In the genomic region with DNA sequence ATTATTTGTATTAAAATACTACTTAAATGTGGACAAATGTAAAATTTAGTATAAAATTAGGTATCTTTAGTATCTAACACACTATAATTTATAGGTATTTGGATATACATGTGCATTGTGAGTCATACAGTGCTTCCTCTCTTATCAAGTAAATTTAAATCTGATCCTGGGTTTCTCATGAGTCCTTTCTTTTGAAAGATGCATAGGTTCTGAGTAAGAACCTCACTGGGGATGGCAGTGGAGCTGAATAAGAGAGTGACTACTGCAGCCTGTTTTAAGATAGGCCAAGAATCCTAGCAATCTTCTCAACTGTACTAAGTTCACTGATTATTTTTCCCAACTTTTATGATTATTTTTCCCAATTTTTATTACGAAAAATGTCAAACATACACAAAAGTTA, we compare ENCODE assay signal across 1 cellular context.
TF ChIP-seq lines count a peak whose summit lies in the region.

No MANE protein-coding gene starts in this region.

TF ChIP-seq in SK-N-SH treated with all-trans-retinoic acid at 6 μM for 48 hours, 23 proteins besides CTCF, POLR2A, EP300 and RAD21 (continued from another document):
- no peak for TF ChIP-seq ZFP30 (CRISPR knock-in tag; IDR thresholded peaks at IDR 0.05)
